In the genomic region with DNA sequence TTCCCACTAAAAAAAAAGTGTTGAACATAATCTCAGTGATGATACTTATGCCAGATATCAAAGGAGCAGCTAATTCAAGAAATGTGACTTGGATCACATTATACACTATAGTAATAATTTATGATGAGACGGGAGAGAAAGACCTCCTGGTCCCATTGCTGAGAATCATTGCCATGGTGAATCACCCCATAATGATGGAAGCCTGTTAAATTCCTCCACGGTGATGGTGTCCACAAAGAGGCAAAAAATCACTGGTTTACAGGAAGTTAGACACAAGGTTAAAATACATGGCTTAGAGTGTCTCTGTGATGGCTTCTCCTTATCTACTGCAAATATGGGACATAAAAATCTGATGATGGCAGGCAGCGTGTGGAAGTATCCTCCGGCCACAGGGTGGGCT, we compare ENCODE assay signal across 21 cellular contexts.
"Had no signal": no experiment of that assay in that cellular context is flagged by ENCODE, and none has a peak within 500 bp of the region (broad histone marks: within the 10 kb centered on the region; RNA-seq: fewer than 3 reads in every experiment).

No MANE protein-coding gene starts in this region.

- H3K27ac ChIP-seq: breast epithelium, gastrocnemius medialis, heart right ventricle, ovary, right lobe of liver, stomach had no signal

- H3K36me3 ChIP-seq: breast epithelium, gastrocnemius medialis, ovary, stomach had no signal

- H3K9me3 ChIP-seq: breast epithelium, gastrocnemius medialis, heart right ventricle, mucosa of descending colon, ovary, right lobe of liver, stomach had no signal

- ATAC-seq: activated naive CD8-positive, alpha-beta T cell treated with anti-CD3 and anti-CD28 coated beads, Interleukin-2, amount 50 U/mL, for 24 hours; activated T-cell treated with anti-CD3 and anti-CD28 coated beads, Interleukin-2, amount 50 U/mL, for 4 hours; gastrocnemius medialis; heart right ventricle; mucosa of descending colon; right lobe of liver; stimulated activated effector memory CD8-positive, alpha-beta T cell treated with anti-CD3 and anti-CD28 coated beads, Interleukin-12 subunit alpha, Interleukin-12 subunit beta, amount 100 ng/mL, for 72 hours had no signal

- DNase-seq: activated B cell treated with CpG ODN at 0.5 μM for 24 hours; activated CD4-positive, alpha-beta T cell treated with anti-CD3 and anti-CD28 coated beads, Interleukin-2, amount 10 ng/mL, durations not matched to agents 7 days and 5 days; activated CD8-positive, alpha-beta memory T cell treated with anti-CD3 and anti-CD28 coated beads, Interleukin-2, amount 50 U/mL, for 4 hours; activated naive CD4-positive, alpha-beta T cell treated with anti-CD3 and anti-CD28 coated beads for 36 hours; activated naive CD8-positive, alpha-beta T cell treated with anti-CD3 and anti-CD28 coated beads, Interleukin-2, amount 50 U/mL, for 24 hours; activated T-cell treated with anti-CD3 and anti-CD28 coated beads, Interleukin-2, amount 50 U/mL, for 4 hours; aorta; cerebellar nuclear complex; effector CD4-positive, alpha-beta T cell; gastrocnemius medialis; heart right ventricle; mesenchymal stem cell; mucosa of descending colon; naive B cell; ovary; right lobe of liver; small intestine; stimulated activated CD4-positive, alpha-beta T cell treated with anti-CD3 and anti-CD28 coated beads, Interleukin-4, amount 100 ng/mL, for 24 hours; stomach had no signal

- H3K27me3 ChIP-seq: breast epithelium, gastrocnemius medialis, heart right ventricle, ovary, right lobe of liver, stomach had no signal

- H3K4me1 ChIP-seq: breast epithelium, gastrocnemius medialis, right lobe of liver, stomach had no signal

- H3K4me3 ChIP-seq: breast epithelium, gastrocnemius medialis, heart right ventricle, mucosa of descending colon, ovary, right lobe of liver, stomach had no signal
